14 cellular contexts compared by ENCODE assay signal in genomic region chr16:371729-372521, GRCh38. TPM values are rescaled to one million over a fixed set of nuclear protein-coding genes. Genes with fewer than 3 reads are reported as not detected.
DNase-seq lines count a peak whose midpoint lies in the region; ATAC-seq, FAIRE-seq and TF ChIP-seq lines count a peak whose summit lies in the region.
"Had no signal": no experiment of that assay in that cellular context is flagged by ENCODE, and none has a peak within 500 bp of the region (broad histone marks: within the 10 kb centered on the region; RNA-seq: fewer than 3 reads in every experiment).

No MANE protein-coding gene starts in this region.

- no peak overlapping the region for H3K18ac ChIP-seq in H1 (ENCODE audit: extremely low read depth, low read length)

- H3K27ac Mint-ChIP-seq in natural killer cell, result no peak overlapping the region
- peak overlapping the region in 1 of 2 donors; percentile 57 for H3K27ac Mint-ChIP-seq in natural killer cell treated with Interleukin-12 subunit alpha and Interleukin-12 subunit beta and Interleukin-15 and Interleukin-18, amount 100 ng/mL, for 72 hours

- no peak overlapping the region for H3K9ac ChIP-seq in H1 (replicated peaks in 1 of 4; ENCODE audit: extremely low read depth in 1 of 4, low read depth in 3 of 4, low read length in 3 of 4)

- H3K36me3 Mint-ChIP-seq in natural killer cell, result no peaks in the 10 kb centered on the region
- no peaks in the 10 kb centered on the region for H3K36me3 Mint-ChIP-seq in natural killer cell treated with Interleukin-12 subunit alpha and Interleukin-12 subunit beta and Interleukin-15 and Interleukin-18, amount 100 ng/mL, for 72 hours

- H3K4me1 ChIP-seq in H1 (replicated peaks in 1 of 4; ENCODE audit: control insufficient read depth in 3 of 4, insufficient read depth in 4 of 4, low read length in 3 of 4), result peaks cover 0 to 10% (median 9%) of the 10 kb centered on the region in 4 experiments; a peak in 5 of 7 replicates
- peaks cover 27% of the 10 kb centered on the region for H3K4me1 ChIP-seq in testis

- POLR2A ChIA-PET in H1 (lab: Charles Lee; ENCODE audit: partially characterized antibody), result interaction anchor here (0.6 to 2.5 kb wide), 8 partner anchors 7 to 276 kb away, joined by 3 to 10 read pairs (median 4); no protein-coding TSS in a partner anchor

- CTCF ChIA-PET in H1 (lab: Charles Lee; ENCODE audit: partially characterized antibody), result interaction anchor here (0.6 to 1.8 kb wide), 8 partner anchors 19 to 314 kb away, joined by 3 to 5 read pairs (median 3); no protein-coding TSS in a partner anchor

- intact Hi-C loops in natural killer cell (cut with micrococcal nuclease), result no loop called here
- intact Hi-C loops in testis (cut with DNase I; ENCODE audit: low total_unique reads), result no loop called here

- no peaks in the 10 kb centered on the region for H3K9me3 Mint-ChIP-seq in natural killer cell
- H3K9me3 Mint-ChIP-seq in natural killer cell treated with Interleukin-12 subunit alpha and Interleukin-12 subunit beta and Interleukin-15 and Interleukin-18, amount 100 ng/mL, for 72 hours, result no peaks in the 10 kb centered on the region

- no peak overlapping the region for H4K5ac ChIP-seq in H1 (ENCODE audit: insufficient read length, low read depth, low read length)

- H3K23ac ChIP-seq in H1 (ENCODE audit: insufficient read length), result no peak overlapping the region

- no peak overlapping the region for H2BK15ac ChIP-seq in H1 (ENCODE audit: low read length)

- H3K4me3 ChIP-seq in H1 (ENCODE audit: extremely low read depth in 1 of 4, insufficient read depth in 2 of 4, low read depth in 3 of 4, low read length in 4 of 4) (no peak overlapping the region), testis (no peak overlapping the region)
- H3K4me3 ChIP-seq: hepatocyte had no signal

- H3K4me1 Mint-ChIP-seq in natural killer cell, result peaks cover 0 to 17% of the 10 kb centered on the region in 2 donors
- peaks cover 7 to 9% of the 10 kb centered on the region in 2 donors for H3K4me1 Mint-ChIP-seq in natural killer cell treated with Interleukin-12 subunit alpha and Interleukin-12 subunit beta and Interleukin-15 and Interleukin-18, amount 100 ng/mL, for 72 hours (ENCODE audit: low read depth in 2 of 2)

- peak overlapping the region; percentile 55 for H3K4me3 Mint-ChIP-seq in natural killer cell
- no peak overlapping the region for H3K4me3 Mint-ChIP-seq in natural killer cell treated with Interleukin-12 subunit alpha and Interleukin-12 subunit beta and Interleukin-15 and Interleukin-18, amount 100 ng/mL, for 72 hours

- TF ChIP-seq CTCF in natural killer cell (IDR thresholded peaks at IDR 0.05) (no peak), H1 (IDR thresholded peaks at IDR 0.05; ENCODE audit: control extremely low read depth in 1 of 3, insufficient read depth in 1 of 3, low read depth in 1 of 3, low read length in 3 of 3) (no peak), testis (IDR thresholded peaks at IDR 0.05) (no peak)

- FAIRE-seq in H1 (lab: Jason Lieb, UNC), result no peak
- FAIRE-seq: colon had no signal

- no peak overlapping the region for H2BK20ac ChIP-seq in H1 (ENCODE audit: low read length)

- H3K9me3 ChIP-seq in H1 (ENCODE audit: insufficient read depth in 2 of 2, low read depth in 1 of 2, low read length in 1 of 2) (no peaks in the 10 kb centered on the region), testis (no peaks in the 10 kb centered on the region)

- no peak overlapping the region for H4K91ac ChIP-seq in H1 (replicated peaks; ENCODE audit: insufficient read length, low read length)

- no peak overlapping the region for H3K27ac ChIP-seq in H1 (ENCODE audit: low read depth, low read length)
- peak overlapping the region; percentile 63 to 79 for H3K27ac ChIP-seq in testis

- H2AFZ ChIP-seq in H1 (ENCODE audit: low read length), result no peak overlapping the region
- H2AFZ ChIP-seq: hepatocyte had no signal

- H3K79me1 ChIP-seq in H1 (ENCODE audit: low read depth, low read length), result no peaks in the 10 kb centered on the region; the same call in 1 of the 2 replicates

- DNase-seq in natural killer cell (no peak), NCI-H2196 treated with DMSO at 0.1 percent for 48 hours (lab: John Stamatoyannopoulos, UW; ENCODE audit: unreplicated experiment) (peak; percentile 91), H1 (ENCODE audit: low read depth in 1 of 2, low spot score in 2 of 2) (peak in 1 of 2 experiments; percentile 47), testis (peak; percentile 87), 8988T (no peak)
- no peak for DNase-seq in natural killer cell treated with Interleukin-12 subunit alpha and Interleukin-12 subunit beta and Interleukin-15 and Interleukin-18, amount 100 ng/mL, for 72 hours (ENCODE audit: low spot score)
- no peak for DNase-seq in activated effector memory CD4-positive, alpha-beta T cell treated with Interleukin-2 at 50 U/mL for 16 hours
- DNase-seq: activated CD8-positive, alpha-beta memory T cell treated with anti-CD3 and anti-CD28 coated beads, Interleukin-2, amount 50 U/mL, for 4 hours; amniotic stem cell; GDM1; GOT3 had no signal

- no peak overlapping the region for H2AK5ac ChIP-seq in H1 (ENCODE audit: low read depth, low read length)

- H2BK12ac ChIP-seq in H1 (ENCODE audit: low read depth, low read length), result no peak overlapping the region

- no peak for TF ChIP-seq EP300 in H1 (IDR thresholded peaks at IDR 0.05; ENCODE audit: borderline replicate concordance in 1 of 2, low read depth in 2 of 2, low read length in 2 of 2)

- no peak for TF ChIP-seq RAD21 in H1 (IDR thresholded peaks at IDR 0.05 in 1 of 2, conservative IDR thresholded peaks at IDR 0.05 in 1 of 2; ENCODE audit: low read depth in 2 of 2, low read length in 2 of 2)

- WGBS in H1 (ENCODE audit: extremely low coverage in 1 of 2, insufficient coverage in 1 of 2, insufficient read length in 1 of 2, insufficient replicate concordance in 2 of 2, low coverage in 1 of 2, low lambda C conversion rate in 2 of 2, missing lambda C conversion rate in 1 of 2), 2 experiments, result 96% methylated on average over 31 of the region's 31 CpGs; no CpG with 5 or more reads in 1 of the 2 experiments
- 76 to 77% methylated on average over 26 to 31 of the region's 31 CpGs for WGBS in testis, 2 donors

- ATAC-seq in natural killer cell (no peak), GM21526 (IDR thresholded peaks at IDR 0.05; ENCODE audit: low FRiP score, unreplicated experiment) (no peak)
- no peak for ATAC-seq in natural killer cell treated with Interleukin-12 subunit alpha and Interleukin-12 subunit beta and Interleukin-15 and Interleukin-18, amount 100 ng/mL, for 72 hours

- no peak overlapping the region for H4K8ac ChIP-seq in H1 (ENCODE audit: extremely low read depth, insufficient read depth, low read length)

- H3K4me2 ChIP-seq in H1 (ENCODE audit: insufficient read depth in 1 of 2, low read depth in 2 of 2, low read length in 2 of 2), result no peak overlapping the region

- TF ChIP-seq POLR2A in H1 (IDR thresholded peaks at IDR 0.05; ENCODE audit: control extremely low read depth in 1 of 2, low read depth in 2 of 2, low read length in 2 of 2) (no peak), testis (IDR thresholded peaks at IDR 0.05) (no peak)

- H2BK5ac ChIP-seq in H1 (ENCODE audit: low read depth, low read length), result peak overlapping the region; percentile 52

- no peak overlapping the region for H3K56ac ChIP-seq in H1 (replicated peaks; ENCODE audit: insufficient read length, low read depth, low read length)

- peaks cover 8 to 40% of the 10 kb centered on the region in 2 experiments for H4K20me1 ChIP-seq in H1 (replicated peaks in 1 of 2; ENCODE audit: control insufficient read depth in 1 of 2, insufficient read depth in 2 of 2, low read length in 2 of 2)

- H2BK120ac ChIP-seq in H1 (replicated peaks; ENCODE audit: low read depth, low read length), result no peak overlapping the region

- H3K14ac ChIP-seq in H1 (ENCODE audit: insufficient read length), result no peak overlapping the region

- H3K27me3 Mint-ChIP-seq in natural killer cell (ENCODE audit: low read depth in 2 of 2), result no peaks in the 10 kb centered on the region
- no peaks in the 10 kb centered on the region for H3K27me3 Mint-ChIP-seq in natural killer cell treated with Interleukin-12 subunit alpha and Interleukin-12 subunit beta and Interleukin-15 and Interleukin-18, amount 100 ng/mL, for 72 hours

- H3K36me3 ChIP-seq in H1 (ENCODE audit: control insufficient read depth in 2 of 4, insufficient read depth in 4 of 4, low read length in 3 of 4) (peaks cover 24 to 67% (median 48%) of the 10 kb centered on the region in 4 experiments), testis (ENCODE audit: low read depth, missing control alignments) (no peaks in the 10 kb centered on the region)

- H3K4ac ChIP-seq in H1 (replicated peaks; ENCODE audit: insufficient read length, low read depth, low read length), result no peak overlapping the region

- no peaks in the 10 kb centered on the region; a peak in 1 of 4 replicates for H3K79me2 ChIP-seq in H1 (ENCODE audit: control insufficient read depth in 1 of 2, insufficient read depth in 2 of 2, low read length in 2 of 2)

- no peaks in the 10 kb centered on the region; the same call in 1 of the 2 replicates for H3K23me2 ChIP-seq in H1 (ENCODE audit: low read depth, low read length)

- H3K27me3 ChIP-seq in H1 (replicated peaks in 1 of 4; ENCODE audit: control insufficient read depth in 3 of 4, extremely low read depth in 1 of 4, insufficient read depth in 3 of 4, low read length in 3 of 4) (no peaks in the 10 kb centered on the region), testis (no peaks in the 10 kb centered on the region)
- H3K27me3 ChIP-seq: hepatocyte had no signal

RNA-seq across cellular contexts. Expression of gene MRPL28, which starts 1.6 kb away (rescaled TPM):
- total RNA-seq in natural killer cell, result 10 to 100 TPM; 33.9 to 38.9 (median 37.5) TPM
- 10 to 100 TPM; 80.6 to 98.6 TPM for total RNA-seq in natural killer cell treated with Interleukin-12 subunit alpha and Interleukin-12 subunit beta and Interleukin-15 and Interleukin-18, amount 100 ng/mL, for 72 hours
- total RNA-seq in H1 (2021; fragmentation: NEBNext Ultra II Directional; extraction: Animal tissue kit (Norgen Biotek cat#: 25700)), result 88.9 and 95.7 TPM in 2 replicates
- 188 and 257 TPM in 2 replicates for polyA plus RNA-seq in H1 (2011; rRNA removed)
- polyA plus RNA-seq in H1 (2011; cell fraction: cytosol; rRNA removed), result 238 TPM
- polyA plus RNA-seq in H1 (2011; cell fraction: nucleus; rRNA removed), result 174 TPM
- polyA plus RNA-seq in H1 (2012, experiment 1 of 2), result 80.1 to 165 TPM (median 138 TPM) in 4 replicates
- polyA plus RNA-seq in H1 (2012, experiment 2 of 2), result 134 TPM
- polyA plus RNA-seq in H1 (2013, experiment 1 of 2), result 74.5 TPM
- 74.2 TPM for polyA plus RNA-seq in H1 (2013, experiment 2 of 2)
- 52.8 and 69.8 TPM in 2 replicates for polyA minus RNA-seq in H1 (2011; rRNA and poly(A)+ RNA removed)
- 45.9 TPM for polyA minus RNA-seq in H1 (2011; cell fraction: cytosol; rRNA and poly(A)+ RNA removed)
- polyA minus RNA-seq in H1 (2011; cell fraction: nucleus; rRNA and poly(A)+ RNA removed), result 37.7 TPM
- 100 to 1,000 TPM; 108 to 119 TPM for total RNA-seq in testis
- polyA plus RNA-seq in testis (ENCODE audit: insufficient read depth, low read depth, low replicate concordance), result 161 TPM

RNA-seq across cellular contexts. Expression of gene PGAP6, which starts 9.9 kb away (rescaled TPM):
- total RNA-seq in natural killer cell (10 to 100 TPM; 48.0 to 66.7 (median 54.2) TPM), testis (100 to 1,000 TPM; 261 to 265 TPM)
- 10 to 100 TPM; 39.4 to 46.8 TPM for total RNA-seq in natural killer cell treated with Interleukin-12 subunit alpha and Interleukin-12 subunit beta and Interleukin-15 and Interleukin-18, amount 100 ng/mL, for 72 hours
- total RNA-seq in H1 (2021; fragmentation: NEBNext Ultra II Directional; extraction: Animal tissue kit (Norgen Biotek cat#: 25700)), result 86.8 and 92.9 TPM in 2 replicates
- polyA plus RNA-seq in H1 (2011; rRNA removed) (364 and 441 TPM in 2 replicates), testis (ENCODE audit: insufficient read depth, low read depth, low replicate concordance) (121 TPM)
- 227 TPM for polyA plus RNA-seq in H1 (2011; cell fraction: cytosol; rRNA removed)
- 362 TPM for polyA plus RNA-seq in H1 (2011; cell fraction: nucleus; rRNA removed)
- 72.3 to 126 TPM (median 121 TPM) in 4 replicates for polyA plus RNA-seq in H1 (2012, experiment 1 of 2)
- polyA plus RNA-seq in H1 (2012, experiment 2 of 2), result 70.7 TPM
- polyA plus RNA-seq in H1 (2013, experiment 1 of 2), result 90.3 TPM
- polyA plus RNA-seq in H1 (2013, experiment 2 of 2), result 94.9 TPM
- polyA minus RNA-seq in H1 (2011; rRNA and poly(A)+ RNA removed), result 167 and 180 TPM in 2 replicates
- polyA minus RNA-seq in H1 (2011; cell fraction: cytosol; rRNA and poly(A)+ RNA removed), result 106 TPM
- polyA minus RNA-seq in H1 (2011; cell fraction: nucleus; rRNA and poly(A)+ RNA removed), result 104 TPM

RNA-seq across cellular contexts. Expression of gene AXIN1, which starts 19.4 kb away (rescaled TPM):
- total RNA-seq in natural killer cell (100 to 1,000 TPM; 100 to 122 (median 106) TPM), testis (10 to 100 TPM; 30.6 to 32.0 TPM)
- total RNA-seq in natural killer cell treated with Interleukin-12 subunit alpha and Interleukin-12 subunit beta and Interleukin-15 and Interleukin-18, amount 100 ng/mL, for 72 hours, result 10 to 100 TPM; 20.1 to 29.1 TPM
- 41.9 and 43.2 TPM in 2 replicates for total RNA-seq in H1 (2021; fragmentation: NEBNext Ultra II Directional; extraction: Animal tissue kit (Norgen Biotek cat#: 25700))
- polyA plus RNA-seq in H1 (2011; rRNA removed) (12.5 and 26.7 TPM in 2 replicates), testis (ENCODE audit: insufficient read depth, low read depth, low replicate concordance) (19.4 TPM)
- 29.7 TPM for polyA plus RNA-seq in H1 (2011; cell fraction: cytosol; rRNA removed)
- polyA plus RNA-seq in H1 (2011; cell fraction: nucleus; rRNA removed), result 30.5 TPM
- polyA plus RNA-seq in H1 (2012, experiment 1 of 2), result 21.0 to 35.0 TPM (median 34.0 TPM) in 4 replicates
- 23.6 TPM for polyA plus RNA-seq in H1 (2012, experiment 2 of 2)
- polyA plus RNA-seq in H1 (2013, experiment 1 of 2), result 20.5 TPM
- 21.4 TPM for polyA plus RNA-seq in H1 (2013, experiment 2 of 2)
- polyA minus RNA-seq in H1 (2011; rRNA and poly(A)+ RNA removed), result 7.3 and 10.3 TPM in 2 replicates
- polyA minus RNA-seq in H1 (2011; cell fraction: cytosol; rRNA and poly(A)+ RNA removed), result 28.0 TPM
- polyA minus RNA-seq in H1 (2011; cell fraction: nucleus; rRNA and poly(A)+ RNA removed), result 12.3 TPM

RNA-seq across cellular contexts. Expression of gene NME4, which starts 25.1 kb away (rescaled TPM):
- total RNA-seq in natural killer cell (10 to 100 TPM; 10.7 to 27.4 (median 25.4) TPM), testis (100 to 1,000 TPM in 1 of 2 donors, 10 to 100 TPM in 1; 87.5 to 107 TPM)
- total RNA-seq in natural killer cell treated with Interleukin-12 subunit alpha and Interleukin-12 subunit beta and Interleukin-15 and Interleukin-18, amount 100 ng/mL, for 72 hours, result 1 to 10 TPM; 2.7 to 9.1 TPM
- total RNA-seq in H1 (2021; fragmentation: NEBNext Ultra II Directional; extraction: Animal tissue kit (Norgen Biotek cat#: 25700)), result 408 and 418 TPM in 2 replicates
- polyA plus RNA-seq in H1 (2011; rRNA removed) (863 and 1,107 TPM in 2 replicates), testis (ENCODE audit: insufficient read depth, low read depth, low replicate concordance) (79.2 TPM)
- polyA plus RNA-seq in H1 (2011; cell fraction: cytosol; rRNA removed), result 668 TPM
- polyA plus RNA-seq in H1 (2011; cell fraction: nucleus; rRNA removed), result 729 TPM
- 330 to 521 TPM (median 486 TPM) in 4 replicates for polyA plus RNA-seq in H1 (2012, experiment 1 of 2)
- polyA plus RNA-seq in H1 (2012, experiment 2 of 2), result 430 TPM
- polyA plus RNA-seq in H1 (2013, experiment 1 of 2), result 339 TPM
- polyA plus RNA-seq in H1 (2013, experiment 2 of 2), result 335 TPM
- polyA minus RNA-seq in H1 (2011; rRNA and poly(A)+ RNA removed), result 89.1 and 100 TPM in 2 replicates
- 116 TPM for polyA minus RNA-seq in H1 (2011; cell fraction: cytosol; rRNA and poly(A)+ RNA removed)
- polyA minus RNA-seq in H1 (2011; cell fraction: nucleus; rRNA and poly(A)+ RNA removed), result 153 TPM

RNA-seq across cellular contexts. Expression of gene DECR2, which starts 29.8 kb away (rescaled TPM):
- total RNA-seq in natural killer cell (10 to 100 TPM in 2 of 3 donors, 1 to 10 TPM in 1; 9.5 to 13.0 (median 12.9) TPM), testis (10 to 100 TPM; 52.2 to 56.1 TPM)
- total RNA-seq in natural killer cell treated with Interleukin-12 subunit alpha and Interleukin-12 subunit beta and Interleukin-15 and Interleukin-18, amount 100 ng/mL, for 72 hours, result 10 to 100 TPM in 1 of 2 donors, 1 to 10 TPM in 1; 4.5 to 28.6 TPM
- total RNA-seq in H1 (2021; fragmentation: NEBNext Ultra II Directional; extraction: Animal tissue kit (Norgen Biotek cat#: 25700)), result 28.2 and 30.6 TPM in 2 replicates
- polyA plus RNA-seq in H1 (2011; rRNA removed) (39.9 and 58.5 TPM in 2 replicates), testis (ENCODE audit: insufficient read depth, low read depth, low replicate concordance) (33.2 TPM)
- polyA plus RNA-seq in H1 (2011; cell fraction: cytosol; rRNA removed), result 43.2 TPM
- polyA plus RNA-seq in H1 (2011; cell fraction: nucleus; rRNA removed), result 104 TPM
- polyA plus RNA-seq in H1 (2012, experiment 1 of 2), result 23.8 to 34.0 TPM (median 28.4 TPM) in 4 replicates
- polyA plus RNA-seq in H1 (2012, experiment 2 of 2), result 22.3 TPM
- 23.1 TPM for polyA plus RNA-seq in H1 (2013, experiment 1 of 2)
- polyA plus RNA-seq in H1 (2013, experiment 2 of 2), result 20.7 TPM
- polyA minus RNA-seq in H1 (2011; rRNA and poly(A)+ RNA removed), result 6.4 and 7.8 TPM in 2 replicates
- 17.0 TPM for polyA minus RNA-seq in H1 (2011; cell fraction: cytosol; rRNA and poly(A)+ RNA removed)
- 17.9 TPM for polyA minus RNA-seq in H1 (2011; cell fraction: nucleus; rRNA and poly(A)+ RNA removed)

Comparison
In these comparisons a context has a peak if more than half of its experiments do, and no peak if none do; other contexts are left out.
1. DNase-seq: peak in NCI-H2196 treated with DMSO at 0.1 percent for 48 hours (single experiment) and testis (single experiment); none in natural killer cell (single experiment), natural killer cell treated with Interleukin-12 subunit alpha and Interleukin-12 subunit beta and Interleukin-15 and Interleukin-18, amount 100 ng/mL, for 72 hours (single experiment), 8988T (single experiment) and activated effector memory CD4-positive, alpha-beta T cell treated with Interleukin-2 at 50 U/mL for 16 hours (single experiment).